Comparison of ENCODE assay signal across 1 cellular context in the genomic region with DNA sequence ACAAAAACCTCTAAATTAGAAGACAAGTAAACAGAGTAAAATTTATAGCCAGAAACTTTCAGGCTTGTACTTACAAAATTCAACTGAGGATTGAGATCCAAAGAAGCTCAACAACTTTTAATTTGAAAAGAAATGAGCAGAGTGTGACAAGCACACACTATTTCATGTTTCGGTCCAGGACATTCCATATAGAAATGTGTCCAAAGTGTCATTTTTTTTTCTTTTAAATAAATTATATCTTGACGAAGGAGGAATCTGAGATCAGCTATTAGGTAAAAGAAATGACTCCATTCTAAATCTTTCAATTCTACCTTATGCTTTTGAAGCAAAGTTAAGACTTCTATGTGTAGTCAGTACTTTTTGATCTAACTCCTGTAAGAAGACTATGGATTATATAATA.
TF ChIP-seq lines count a peak whose summit lies in the region.

No MANE protein-coding gene starts in this region.

TF ChIP-seq in A549, 52 proteins besides CTCF, POLR2A, EP300 and RAD21:
- TF ChIP-seq TFCP2L1 (CRISPR knock-in tag; IDR thresholded peaks at IDR 0.05): no peak
- TF ChIP-seq MAFK (IDR thresholded peaks at IDR 0.05; ENCODE audit: partially characterized antibody): no peak
- no peak for TF ChIP-seq RFX5 (IDR thresholded peaks at IDR 0.05)
- TF ChIP-seq POLR2AphosphoS2 (conservative IDR thresholded peaks at IDR 0.05; ENCODE audit: low read length): no peak
